ENCODE assay signal across 8 cellular contexts in the genomic region with DNA sequence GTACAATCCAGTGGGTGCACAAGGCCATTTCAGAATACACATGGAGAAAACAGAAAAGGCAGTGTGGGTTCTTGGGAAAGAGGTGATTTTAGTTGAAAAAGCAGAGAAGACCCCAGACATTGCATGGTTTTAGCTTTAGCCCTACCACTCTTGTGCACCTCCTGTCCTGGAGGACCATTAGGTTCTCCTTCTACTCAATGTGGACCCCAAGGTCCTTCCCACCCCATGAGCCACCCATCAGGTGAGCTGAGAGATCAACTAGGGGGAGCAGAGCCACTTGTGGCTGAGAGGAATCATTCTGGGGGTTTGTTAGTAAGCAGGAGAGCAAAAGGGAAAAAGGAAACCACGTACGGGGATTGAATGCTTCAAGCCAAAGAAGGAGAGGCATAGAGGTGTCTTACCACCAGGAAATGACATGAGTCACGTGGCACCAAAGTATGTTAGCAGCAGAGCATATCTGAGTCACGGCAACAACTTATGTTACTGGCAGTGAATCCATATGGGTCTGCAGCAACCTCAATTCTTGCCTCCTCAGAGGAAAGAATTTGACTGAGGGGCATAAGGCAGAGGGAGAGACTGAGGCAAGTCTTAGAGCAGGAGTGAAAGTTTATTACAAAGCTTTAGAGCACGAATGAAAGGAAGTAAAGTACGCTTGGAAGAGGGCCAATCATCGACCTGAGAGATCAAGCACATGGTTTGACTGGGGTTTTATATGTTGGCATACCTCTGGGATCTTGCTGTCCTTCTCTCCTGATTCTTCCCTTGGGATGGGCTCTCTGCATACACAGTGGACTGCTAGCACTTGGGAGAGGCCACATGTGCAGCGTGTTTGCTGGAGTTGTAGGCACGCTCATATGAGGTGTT.
DNase-seq lines count a peak whose midpoint lies in the region; ATAC-seq and TF ChIP-seq lines count a peak whose summit lies in the region.

No MANE protein-coding gene starts in this region.

- no peak for TF ChIP-seq CTCF in brain microvascular endothelial cell (IDR thresholded peaks at IDR 0.05; ENCODE audit: low read depth, low read length, missing control alignments)

- no peak overlapping the region for H3K27ac ChIP-seq in brain microvascular endothelial cell

- peak; percentile 51 for ATAC-seq in GM18868 (IDR thresholded peaks at IDR 0.05; ENCODE audit: unreplicated experiment)
- ATAC-seq in GM19397 (IDR thresholded peaks at IDR 0.05; ENCODE audit: unreplicated experiment), result no peak
- no peak for ATAC-seq in GM19035 (IDR thresholded peaks at IDR 0.05; ENCODE audit: unreplicated experiment)
- no peak for ATAC-seq in GM18519 (IDR thresholded peaks at IDR 0.05; ENCODE audit: low FRiP score, unreplicated experiment)

- H3K27me3 ChIP-seq in brain microvascular endothelial cell (replicated peaks), result no peaks in the 10 kb centered on the region

- no peaks in the 10 kb centered on the region for H3K36me3 ChIP-seq in brain microvascular endothelial cell (replicated peaks)

- in situ Hi-C loops in brain microvascular endothelial cell (cut with HindIII; ENCODE audit: low pct_ligation_motif_present, low sequenced_read_pairs), result no loop called here

- peak; percentile 84 for DNase-seq in RPMI7951 (ENCODE audit: low read depth)
- DNase-seq in brain microvascular endothelial cell, result peak; percentile 70
- DNase-seq in stimulated activated CD4-positive, alpha-beta T cell treated with anti-CD3 and anti-CD28 coated beads, Interleukin-2, amount 100 ng/mL, for 24 hours, result peak; percentile 13 to 46
- no peak for DNase-seq in mesenteric fat pad (ENCODE audit: low spot score)

- H3K4me3 ChIP-seq in brain microvascular endothelial cell (ENCODE audit: low read depth, low read length), result no peak overlapping the region
